1 cellular context compared by ENCODE assay signal in genomic region chr15:83112959-83113299, GRCh38.
A peak's percentile ranks its signal among the peaks of the same experiment; 100 is the strongest.
TF ChIP-seq lines count a peak whose summit lies in the region.

No MANE protein-coding gene starts in this region.

TF ChIP-seq in endothelial cell of umbilical vein, 7 proteins besides CTCF, POLR2A, EP300 and RAD21:
- TF ChIP-seq POLR2AphosphoS5 (IDR thresholded peaks at IDR 0.05; ENCODE audit: insufficient read depth, low read depth, low read length) (peak; percentile 2), JUN (IDR thresholded peaks at IDR 0.05; ENCODE audit: borderline replicate concordance, insufficient read depth, insufficient read length, low read depth) (no peak)
